Comparison of ENCODE assay signal across 21 cellular contexts in the genomic region with DNA sequence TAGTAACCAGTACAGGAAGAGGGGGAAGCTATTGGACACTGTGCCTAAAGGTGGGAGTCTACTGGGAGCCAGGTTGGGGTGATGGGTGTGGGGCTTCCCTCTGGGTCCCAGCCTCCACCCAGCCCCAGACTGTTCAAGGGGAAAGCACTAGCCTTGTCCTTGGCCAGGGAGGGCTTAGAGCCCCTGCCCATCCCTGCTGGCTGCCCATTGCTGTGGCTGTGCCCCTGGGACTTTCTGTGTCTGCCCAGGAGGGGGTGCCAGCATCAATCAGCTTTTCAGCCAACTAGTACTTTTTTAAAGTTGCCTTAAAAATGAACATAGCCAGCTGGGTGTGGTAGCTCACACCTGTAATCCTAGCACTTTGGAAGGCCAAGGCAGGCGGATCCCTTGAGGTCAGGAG. TPM values are rescaled to one million over a fixed set of nuclear protein-coding genes. Genes with fewer than 3 reads are reported as not detected.
DNase-seq lines count a peak whose midpoint lies in the region; ATAC-seq and TF ChIP-seq lines count a peak whose summit lies in the region.
"Had no signal": no experiment of that assay in that cellular context is flagged by ENCODE, and none has a peak within 500 bp of the region (broad histone marks: within the 10 kb centered on the region; RNA-seq: fewer than 3 reads in every experiment).

No MANE protein-coding gene starts in this region.

- no peaks in the 10 kb centered on the region for H3K27me3 ChIP-seq in PC-9 (ENCODE audit: insufficient read depth, low read depth)
- no peaks in the 10 kb centered on the region for H3K27me3 ChIP-seq in endodermal cell (ENCODE audit: control insufficient read depth, insufficient read depth, low read length, poor library complexity, severe bottlenecking)
- H3K27me3 ChIP-seq in suprapubic skin = no peaks in the 10 kb centered on the region
- H3K27me3 ChIP-seq: heart left ventricle, upper lobe of left lung had no signal

- H3K4me3 ChIP-seq in PC-9 (no peak overlapping the region), endodermal cell (ENCODE audit: low read length) (no peak overlapping the region), suprapubic skin (no peak overlapping the region)
- H3K4me3 ChIP-seq: heart left ventricle, mucosa of descending colon, upper lobe of left lung had no signal

- TF ChIP-seq POLR2A in suprapubic skin (IDR thresholded peaks at IDR 0.05) = no peak

- H3K9me3 Mint-ChIP-seq in activated naive CD8-positive, alpha-beta T cell treated with anti-CD3 and anti-CD28 coated beads, Interleukin-2, amount 10 ng/mL, durations not matched to agents 7 days and 5 days = no peaks in the 10 kb centered on the region
- H3K9me3 Mint-ChIP-seq in activated naive CD8-positive, alpha-beta T cell treated with anti-CD3 and anti-CD28 coated beads for 36 hours = no peaks in the 10 kb centered on the region
- H3K9me3 Mint-ChIP-seq in endodermal cell = no peaks in the 10 kb centered on the region
- H3K9me3 Mint-ChIP-seq: activated T-cell treated with anti-CD3 and anti-CD28 coated beads, Interleukin-2, amount 50 U/mL, for 4 hours; stimulated activated effector memory CD8-positive, alpha-beta T cell treated with anti-CD3 and anti-CD28 coated beads, Interleukin-12 subunit alpha, Interleukin-12 subunit beta, amount 100 ng/mL, for 72 hours had no signal

- H3K79me2 ChIP-seq in PC-9 (ENCODE audit: low read depth) = no peaks in the 10 kb centered on the region

- peak; percentile 15 for DNase-seq in activated naive CD8-positive, alpha-beta T cell treated with anti-CD3 and anti-CD28 coated beads, Interleukin-2, amount 10 ng/mL, durations not matched to agents 7 days and 5 days
- DNase-seq in activated naive CD8-positive, alpha-beta T cell treated with anti-CD3 and anti-CD28 coated beads for 36 hours = no peak
- no peak for DNase-seq in PC-9
- DNase-seq in endodermal cell = peak; percentile 43
- DNase-seq in suprapubic skin (ENCODE audit: low spot score in 2 of 2) = peak; percentile 35 to 63
- DNase-seq in AG08395 (ENCODE audit: low spot score) = no peak
- no peak for DNase-seq in hypothalamus (lab: John Stamatoyannopoulos, UW)
- DNase-seq: activated T-cell treated with anti-CD3 and anti-CD28 coated beads, Interleukin-2, amount 50 U/mL, for 4 hours; erythroblast; HCEC 1CT; heart left ventricle; mucosa of descending colon; NCI-H2029; NCI-H524; small intestine; T-helper 1 cell; upper lobe of left lung had no signal

- POLR2A ChIA-PET in activated naive CD8-positive, alpha-beta T cell treated with anti-CD3 and anti-CD28 coated beads, Interleukin-2, amount 10 ng/mL, durations not matched to agents 7 days and 5 days (lab: Charles Lee) = no interaction called here
- POLR2A ChIA-PET in PC-9 (lab: Charles Lee; ENCODE audit: unreplicated experiment) = no interaction called here

- H3F3A ChIP-seq in PC-9 (ENCODE audit: insufficient read depth, low read depth) = no peaks in the 10 kb centered on the region

- no peak for ATAC-seq in activated naive CD8-positive, alpha-beta T cell treated with anti-CD3 and anti-CD28 coated beads, Interleukin-2, amount 10 ng/mL, durations not matched to agents 7 days and 5 days (ENCODE audit: low read depth)
- ATAC-seq in HG02840 (IDR thresholded peaks at IDR 0.05; ENCODE audit: low FRiP score, unreplicated experiment) = no peak
- ATAC-seq: activated T-cell treated with anti-CD3 and anti-CD28 coated beads, Interleukin-2, amount 50 U/mL, for 4 hours; heart left ventricle; mucosa of descending colon; stimulated activated effector memory CD8-positive, alpha-beta T cell treated with anti-CD3 and anti-CD28 coated beads, Interleukin-12 subunit alpha, Interleukin-12 subunit beta, amount 100 ng/mL, for 72 hours had no signal

- H3K36me3 ChIP-seq in PC-9 (ENCODE audit: low read depth) (peaks cover 38% of the 10 kb centered on the region), endodermal cell (ENCODE audit: control insufficient read depth, insufficient read depth, low read length) (peaks cover 59% of the 10 kb centered on the region), suprapubic skin (peaks cover 74% of the 10 kb centered on the region)

- no peak overlapping the region for H3K9ac ChIP-seq in endodermal cell (ENCODE audit: extremely low read depth, low read length, poor library complexity, severe bottlenecking)

- H3K27ac Mint-ChIP-seq in activated naive CD8-positive, alpha-beta T cell treated with anti-CD3 and anti-CD28 coated beads, Interleukin-2, amount 10 ng/mL, durations not matched to agents 7 days and 5 days = no peak overlapping the region
- H3K27ac Mint-ChIP-seq in activated naive CD8-positive, alpha-beta T cell treated with anti-CD3 and anti-CD28 coated beads for 36 hours = no peak overlapping the region
- H3K27ac Mint-ChIP-seq in endodermal cell = no peak overlapping the region
- H3K27ac Mint-ChIP-seq: stimulated activated effector memory CD8-positive, alpha-beta T cell treated with anti-CD3 and anti-CD28 coated beads, Interleukin-12 subunit alpha, Interleukin-12 subunit beta, amount 100 ng/mL, for 72 hours had no signal

- peaks cover 21% of the 10 kb centered on the region for H3K36me3 Mint-ChIP-seq in activated naive CD8-positive, alpha-beta T cell treated with anti-CD3 and anti-CD28 coated beads, Interleukin-2, amount 10 ng/mL, durations not matched to agents 7 days and 5 days
- peaks cover 6% of the 10 kb centered on the region for H3K36me3 Mint-ChIP-seq in activated naive CD8-positive, alpha-beta T cell treated with anti-CD3 and anti-CD28 coated beads for 36 hours
- H3K36me3 Mint-ChIP-seq in endodermal cell (ENCODE audit: low read depth) = peaks cover 53% of the 10 kb centered on the region

- H3K9me3 ChIP-seq in PC-9 (ENCODE audit: insufficient read depth, low read depth) = no peaks in the 10 kb centered on the region
- H3K9me3 ChIP-seq in endodermal cell (ENCODE audit: control insufficient read depth, low read length) = no peaks in the 10 kb centered on the region
- no peaks in the 10 kb centered on the region for H3K9me3 ChIP-seq in suprapubic skin
- H3K9me3 ChIP-seq: heart left ventricle, mucosa of descending colon, upper lobe of left lung had no signal

- H2AFZ ChIP-seq in PC-9 = no peak overlapping the region

- H3K4me1 Mint-ChIP-seq in activated naive CD8-positive, alpha-beta T cell treated with anti-CD3 and anti-CD28 coated beads, Interleukin-2, amount 10 ng/mL, durations not matched to agents 7 days and 5 days = no peaks in the 10 kb centered on the region
- H3K4me1 Mint-ChIP-seq in activated naive CD8-positive, alpha-beta T cell treated with anti-CD3 and anti-CD28 coated beads for 36 hours = no peaks in the 10 kb centered on the region
- no peaks in the 10 kb centered on the region for H3K4me1 Mint-ChIP-seq in endodermal cell

- no peaks in the 10 kb centered on the region for H3K9me2 ChIP-seq in PC-9 (ENCODE audit: insufficient read depth)

- H3K4me1 ChIP-seq in PC-9 (replicated peaks; ENCODE audit: insufficient read depth) = no peaks in the 10 kb centered on the region
- no peaks in the 10 kb centered on the region for H3K4me1 ChIP-seq in endodermal cell (ENCODE audit: control insufficient read depth, insufficient read depth, low read length)
- peaks cover 12% of the 10 kb centered on the region for H3K4me1 ChIP-seq in suprapubic skin
- H3K4me1 ChIP-seq: heart left ventricle, upper lobe of left lung had no signal

- TF ChIP-seq CTCF in PC-9 (conservative IDR thresholded peaks at IDR 0.05) = no peak
- peak; percentile 37 for TF ChIP-seq CTCF in endodermal cell (conservative IDR thresholded peaks at IDR 0.05)
- TF ChIP-seq CTCF in suprapubic skin (IDR thresholded peaks at IDR 0.05) = no peak

- TSS peak; percentile 18 for BruUV-seq in PC-9 (replicated peaks; lab: Mats Ljungman, UMichigan)

- H3K27me3 Mint-ChIP-seq in activated naive CD8-positive, alpha-beta T cell treated with anti-CD3 and anti-CD28 coated beads, Interleukin-2, amount 10 ng/mL, durations not matched to agents 7 days and 5 days = no peaks in the 10 kb centered on the region
- H3K27me3 Mint-ChIP-seq in activated naive CD8-positive, alpha-beta T cell treated with anti-CD3 and anti-CD28 coated beads for 36 hours = no peaks in the 10 kb centered on the region
- H3K27me3 Mint-ChIP-seq in endodermal cell (ENCODE audit: insufficient read depth) = no peaks in the 10 kb centered on the region

- no peak overlapping the region for H3K4me2 ChIP-seq in PC-9

- WGBS in endodermal cell (ENCODE audit: insufficient coverage in 1 of 2, insufficient read length in 1 of 2), 2 experiments = 88 to 100% methylated on average over 1 of the region's 1 CpG
- 43% methylated on average over 1 of the region's 1 CpG for WGBS in suprapubic skin

- intact Hi-C loops in PC-9 (cut with micrococcal nuclease; ENCODE audit: unreplicated experiment) = no loop called here

- peaks cover 22% of the 10 kb centered on the region for H4K20me1 ChIP-seq in PC-9 (ENCODE audit: insufficient read depth)

- TF ChIP-seq EP300 in suprapubic skin (IDR thresholded peaks at IDR 0.05) = no peak

- H3K27ac ChIP-seq in PC-9 = no peak overlapping the region
- H3K27ac ChIP-seq in endodermal cell (ENCODE audit: low read depth, low read length) = no peak overlapping the region
- H3K27ac ChIP-seq in suprapubic skin = no peak overlapping the region
- H3K27ac ChIP-seq: heart left ventricle, upper lobe of left lung had no signal

- CTCF ChIA-PET in PC-9 (lab: Charles Lee) = interaction anchor here (0.7 kb wide), 1 partner anchor 350 kb away, joined by 3 read pairs; no protein-coding TSS in a partner anchor

- H3K4me3 Mint-ChIP-seq in activated naive CD8-positive, alpha-beta T cell treated with anti-CD3 and anti-CD28 coated beads, Interleukin-2, amount 10 ng/mL, durations not matched to agents 7 days and 5 days = no peak overlapping the region
- H3K4me3 Mint-ChIP-seq in activated naive CD8-positive, alpha-beta T cell treated with anti-CD3 and anti-CD28 coated beads for 36 hours = no peak overlapping the region
- no peak overlapping the region for H3K4me3 Mint-ChIP-seq in endodermal cell
- H3K4me3 Mint-ChIP-seq: activated T-cell treated with anti-CD3 and anti-CD28 coated beads, Interleukin-2, amount 50 U/mL, for 4 hours; stimulated activated effector memory CD8-positive, alpha-beta T cell treated with anti-CD3 and anti-CD28 coated beads, Interleukin-12 subunit alpha, Interleukin-12 subunit beta, amount 100 ng/mL, for 72 hours had no signal

RNA-seq across cellular contexts. Expression of a gene that starts 19.9 kb away (rescaled TPM):
- total RNA-seq in activated naive CD8-positive, alpha-beta T cell treated with anti-CD3 and anti-CD28 coated beads, Interleukin-2, amount 10 ng/mL, durations not matched to agents 7 days and 5 days = 100 to 1,000 TPM; 142 to 153 TPM
- 100 to 1,000 TPM; 105 to 107 TPM for total RNA-seq in activated naive CD8-positive, alpha-beta T cell treated with anti-CD3 and anti-CD28 coated beads for 36 hours
- total RNA-seq in PC-9 (2021) (122 and 154 TPM in 2 replicates), endodermal cell (100 to 1,000 TPM in 1 of 2 donors, 10 to 100 TPM in 1; 58.1 to 115 TPM), suprapubic skin (10 to 100 TPM; 31.6 to 52.4 (median 33.9) TPM)
- 83.6 TPM for polyA plus RNA-seq in endodermal cell (2013, experiment 1 of 2)
- 83.0 TPM for polyA plus RNA-seq in endodermal cell (2013, experiment 2 of 2)

RNA-seq across cellular contexts. Expression of a gene that starts 46.3 kb away (rescaled TPM):
- total RNA-seq in activated naive CD8-positive, alpha-beta T cell treated with anti-CD3 and anti-CD28 coated beads, Interleukin-2, amount 10 ng/mL, durations not matched to agents 7 days and 5 days = not detected
- total RNA-seq in activated naive CD8-positive, alpha-beta T cell treated with anti-CD3 and anti-CD28 coated beads for 36 hours = not detected
- total RNA-seq in PC-9 (2021) (not detected in 2 replicates), endodermal cell (not detected), suprapubic skin (not detected)
- not detected for polyA plus RNA-seq in endodermal cell (2013, experiment 1 of 2)
- not detected for polyA plus RNA-seq in endodermal cell (2013, experiment 2 of 2)
- total RNA-seq: activated T-cell treated with anti-CD3 and anti-CD28 coated beads, Interleukin-2, amount 50 U/mL, for 4 hours; heart left ventricle; kidney epithelial cell; M059J; mucosa of descending colon; upper lobe of left lung had no signal
- polyA plus RNA-seq: heart left ventricle, small intestine had no signal

Comparison
In these comparisons a context has a peak if more than half of its experiments do, and no peak if none do; other contexts are left out.
1. DNase-seq: peak in activated naive CD8-positive, alpha-beta T cell treated with anti-CD3 and anti-CD28 coated beads, Interleukin-2, amount 10 ng/mL, durations not matched to agents 7 days and 5 days (single experiment), endodermal cell (single experiment) and suprapubic skin (2 of 2); none in activated naive CD8-positive, alpha-beta T cell treated with anti-CD3 and anti-CD28 coated beads for 36 hours (single experiment), PC-9 (0 of 2), AG08395 (single experiment) and hypothalamus (0 of 51).